Comparison of ENCODE assay signal across 1 cellular context in the genomic region with DNA sequence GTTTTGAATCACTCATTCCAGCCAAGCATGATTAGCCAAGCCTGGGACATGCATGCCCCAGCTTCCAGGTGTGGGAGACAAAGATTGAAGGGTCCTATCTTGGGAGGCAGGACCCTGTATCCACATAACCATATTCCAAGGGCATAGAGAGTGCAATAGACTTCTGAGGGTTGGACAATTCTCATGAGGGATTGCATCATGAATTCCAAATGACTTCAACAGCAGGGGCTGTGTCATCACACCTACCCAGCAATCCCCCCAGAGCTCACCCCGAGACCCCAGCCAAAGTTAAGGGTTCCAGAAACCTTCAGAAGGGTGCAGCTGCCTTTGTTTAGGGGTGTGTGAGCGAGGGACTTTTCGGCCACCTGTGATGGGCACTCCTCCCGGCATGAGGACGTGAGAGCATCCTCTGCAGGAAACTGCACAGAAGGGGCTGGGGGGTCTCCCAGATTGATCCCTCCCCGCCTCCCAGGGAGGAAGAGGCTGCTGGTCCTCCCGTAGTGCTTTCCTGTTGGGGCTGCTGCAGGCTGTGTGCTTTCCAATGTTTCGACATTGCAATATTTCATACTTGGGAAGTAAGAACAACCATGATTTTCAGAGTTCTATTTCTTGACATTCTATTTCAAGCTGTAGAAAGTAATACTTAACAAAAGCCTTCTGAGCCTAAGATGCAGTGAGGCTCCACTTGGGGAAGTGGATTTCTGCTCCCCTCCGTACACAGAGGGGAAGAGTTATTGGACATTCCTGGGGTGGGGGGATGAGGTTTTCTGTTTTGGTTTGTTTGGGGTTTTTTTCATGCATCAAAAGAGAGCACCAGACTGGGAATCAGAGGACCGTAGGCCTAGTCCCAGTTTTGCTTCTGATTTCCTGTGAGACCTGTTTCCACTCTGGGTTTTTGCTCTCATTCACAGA.
TF ChIP-seq lines count a peak whose summit lies in the region.

No MANE protein-coding gene starts in this region.

TF ChIP-seq in K562, 482 proteins besides CTCF, POLR2A, EP300 and RAD21 (continued from another document):
- TF ChIP-seq, protein P1, sequence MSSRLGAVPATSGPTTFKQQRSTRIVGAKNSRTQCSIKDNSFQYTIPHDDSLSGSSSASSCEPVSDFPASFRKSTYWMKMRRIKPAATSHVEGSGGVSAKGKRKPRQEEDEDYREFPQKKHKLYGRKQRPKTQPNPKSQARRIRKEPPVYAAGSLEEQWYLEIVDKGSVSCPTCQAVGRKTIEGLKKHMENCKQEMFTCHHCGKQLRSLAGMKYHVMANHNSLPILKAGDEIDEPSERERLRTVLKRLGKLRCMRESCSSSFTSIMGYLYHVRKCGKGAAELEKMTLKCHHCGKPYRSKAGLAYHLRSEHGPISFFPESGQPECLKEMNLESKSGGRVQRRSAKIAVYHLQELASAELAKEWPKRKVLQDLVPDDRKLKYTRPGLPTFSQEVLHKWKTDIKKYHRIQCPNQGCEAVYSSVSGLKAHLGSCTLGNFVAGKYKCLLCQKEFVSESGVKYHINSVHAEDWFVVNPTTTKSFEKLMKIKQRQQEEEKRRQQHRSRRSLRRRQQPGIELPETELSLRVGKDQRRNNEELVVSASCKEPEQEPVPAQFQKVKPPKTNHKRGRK (tag; IDR thresholded peaks at IDR 0.05), result no peak
- TF ChIP-seq, protein P2, sequence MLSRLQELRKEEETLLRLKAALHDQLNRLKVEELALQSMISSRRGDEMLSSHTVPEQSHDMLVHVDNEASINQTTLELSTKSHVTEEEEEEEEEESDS (CRISPR knock-in tag; IDR thresholded peaks at IDR 0.05), result no peak
- TF ChIP-seq, protein P3, sequence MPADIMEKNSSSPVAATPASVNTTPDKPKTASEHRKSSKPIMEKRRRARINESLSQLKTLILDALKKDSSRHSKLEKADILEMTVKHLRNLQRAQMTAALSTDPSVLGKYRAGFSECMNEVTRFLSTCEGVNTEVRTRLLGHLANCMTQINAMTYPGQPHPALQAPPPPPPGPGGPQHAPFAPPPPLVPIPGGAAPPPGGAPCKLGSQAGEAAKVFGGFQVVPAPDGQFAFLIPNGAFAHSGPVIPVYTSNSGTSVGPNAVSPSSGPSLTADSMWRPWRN (IDR thresholded peaks at IDR 0.05; ENCODE audit: low read depth), result no peak
- TF ChIP-seq NCOA4 (IDR thresholded peaks at IDR 0.05; ENCODE audit: partially characterized antibody) (no peak), PTBP1 (IDR thresholded peaks at IDR 0.05; ENCODE audit: low read depth, low read length) (no peak)
- TF ChIP-seq, protein P4, sequence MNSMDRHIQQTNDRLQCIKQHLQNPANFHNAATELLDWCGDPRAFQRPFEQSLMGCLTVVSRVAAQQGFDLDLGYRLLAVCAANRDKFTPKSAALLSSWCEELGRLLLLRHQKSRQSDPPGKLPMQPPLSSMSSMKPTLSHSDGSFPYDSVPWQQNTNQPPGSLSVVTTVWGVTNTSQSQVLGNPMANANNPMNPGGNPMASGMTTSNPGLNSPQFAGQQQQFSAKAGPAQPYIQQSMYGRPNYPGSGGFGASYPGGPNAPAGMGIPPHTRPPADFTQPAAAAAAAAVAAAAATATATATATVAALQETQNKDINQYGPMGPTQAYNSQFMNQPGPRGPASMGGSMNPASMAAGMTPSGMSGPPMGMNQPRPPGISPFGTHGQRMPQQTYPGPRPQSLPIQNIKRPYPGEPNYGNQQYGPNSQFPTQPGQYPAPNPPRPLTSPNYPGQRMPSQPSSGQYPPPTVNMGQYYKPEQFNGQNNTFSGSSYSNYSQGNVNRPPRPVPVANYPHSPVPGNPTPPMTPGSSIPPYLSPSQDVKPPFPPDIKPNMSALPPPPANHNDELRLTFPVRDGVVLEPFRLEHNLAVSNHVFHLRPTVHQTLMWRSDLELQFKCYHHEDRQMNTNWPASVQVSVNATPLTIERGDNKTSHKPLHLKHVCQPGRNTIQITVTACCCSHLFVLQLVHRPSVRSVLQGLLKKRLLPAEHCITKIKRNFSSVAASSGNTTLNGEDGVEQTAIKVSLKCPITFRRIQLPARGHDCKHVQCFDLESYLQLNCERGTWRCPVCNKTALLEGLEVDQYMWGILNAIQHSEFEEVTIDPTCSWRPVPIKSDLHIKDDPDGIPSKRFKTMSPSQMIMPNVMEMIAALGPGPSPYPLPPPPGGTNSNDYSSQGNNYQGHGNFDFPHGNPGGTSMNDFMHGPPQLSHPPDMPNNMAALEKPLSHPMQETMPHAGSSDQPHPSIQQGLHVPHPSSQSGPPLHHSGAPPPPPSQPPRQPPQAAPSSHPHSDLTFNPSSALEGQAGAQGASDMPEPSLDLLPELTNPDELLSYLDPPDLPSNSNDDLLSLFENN (IDR thresholded peaks at IDR 0.05; ENCODE audit: low read depth in 2 of 2, low read length in 2 of 2), result no peak
